1 cellular context compared by ENCODE assay signal in genomic region chr6:35687658-35688604, GRCh38.
TF ChIP-seq lines count a peak whose summit lies in the region.

No MANE protein-coding gene starts in this region.

TF ChIP-seq in HepG2, 621 proteins besides CTCF, POLR2A, EP300 and RAD21 (continued from another document and continues in another):
- TF ChIP-seq CENPT (CRISPR knock-in tag; IDR thresholded peaks at IDR 0.05; ENCODE audit: low read depth), result no peak
- TF ChIP-seq SMC3 (IDR thresholded peaks at IDR 0.05; ENCODE audit: low read length), result no peak
- TF ChIP-seq NCOA2 (CRISPR knock-in tag; IDR thresholded peaks at IDR 0.05), result no peak
- 0 out of 2 replicates have a peak, but pooled peaks have one; percentile 1 for TF ChIP-seq PATZ1 (CRISPR knock-in tag; IDR thresholded peaks at IDR 0.05)
- TF ChIP-seq ZNF232 (CRISPR knock-in tag; IDR thresholded peaks at IDR 0.05; ENCODE audit: borderline replicate concordance), result 0 out of 2 replicates have a peak, but pooled peaks have one; percentile 17
- peak; percentile 39; the same call in 1 of the 2 replicates for TF ChIP-seq TBX2 (CRISPR knock-in tag; IDR thresholded peaks at IDR 0.05; ENCODE audit: borderline replicate concordance)
- TF ChIP-seq ZNF275 (CRISPR knock-in tag; IDR thresholded peaks at IDR 0.05; ENCODE audit: borderline replicate concordance), result peak; percentile 28; the same call in 1 of the 2 replicates
- peak; percentile 51; the same call in 1 of the 2 replicates for TF ChIP-seq SIN3A (IDR thresholded peaks at IDR 0.05; ENCODE audit: borderline replicate concordance, low read depth, low read length)
- no peak for TF ChIP-seq U2AF1 (optimal IDR thresholded peaks at IDR 0.05; ENCODE audit: low read depth, low read length)
- TF ChIP-seq ZNF20 (CRISPR knock-in tag; IDR thresholded peaks at IDR 0.05), result no peak
- TF ChIP-seq ZUFSP (CRISPR knock-in tag; IDR thresholded peaks at IDR 0.05; ENCODE audit: borderline replicate concordance), result no peak
- 0 out of 2 replicates have a peak, but pooled peaks have one; percentile 41 for TF ChIP-seq NFKBIZ (CRISPR knock-in tag; IDR thresholded peaks at IDR 0.05)
- 0 out of 2 replicates have a peak, but pooled peaks have one; percentile 60 for TF ChIP-seq GTF3A (CRISPR knock-in tag; conservative IDR thresholded peaks at IDR 0.05)
- peak; percentile 66; the same call in 1 of the 2 replicates for TF ChIP-seq TERF1 (CRISPR knock-in tag; IDR thresholded peaks at IDR 0.05)
- TF ChIP-seq FOXJ3 (CRISPR knock-in tag; IDR thresholded peaks at IDR 0.05; ENCODE audit: borderline replicate concordance), result 0 out of 2 replicates have a peak, but pooled peaks have one; percentile 35
- TF ChIP-seq CHD4 (IDR thresholded peaks at IDR 0.05; ENCODE audit: borderline replicate concordance, low read length), result no peak
- TF ChIP-seq ZNF407 (CRISPR knock-in tag; IDR thresholded peaks at IDR 0.05; ENCODE audit: not compliant biosample characterization), result peak; percentile 58
- TF ChIP-seq ZNF724P (CRISPR knock-in tag; IDR thresholded peaks at IDR 0.05; ENCODE audit: borderline replicate concordance), result peak; percentile 56; the same call in 1 of the 2 replicates
- no peak for TF ChIP-seq ZNF282 (IDR thresholded peaks at IDR 0.05; ENCODE audit: partially characterized antibody)
- peak; percentile 11; the same call in 1 of the 2 replicates for TF ChIP-seq ZSCAN31 (CRISPR knock-in tag; IDR thresholded peaks at IDR 0.05; ENCODE audit: low read depth)
- TF ChIP-seq YY1 (IDR thresholded peaks at IDR 0.05; ENCODE audit: insufficient read depth, insufficient replicate concordance, low read depth, low read length), result no peak
- no peak for TF ChIP-seq ZNF75D (CRISPR knock-in tag; IDR thresholded peaks at IDR 0.05; ENCODE audit: borderline replicate concordance)
- TF ChIP-seq ZMYM4 (CRISPR knock-in tag; IDR thresholded peaks at IDR 0.05), result peak; percentile 46; the same call in 1 of the 2 replicates
- 0 out of 2 replicates have a peak, but pooled peaks have one; percentile 22 for TF ChIP-seq ISX (CRISPR knock-in tag; conservative IDR thresholded peaks at IDR 0.05)
- no peak for TF ChIP-seq CEBPB (IDR thresholded peaks at IDR 0.05; ENCODE audit: borderline replicate concordance, low read depth, low read length)
- TF ChIP-seq ZNF142 (CRISPR knock-in tag; IDR thresholded peaks at IDR 0.05), result no peak; the same call in none of the 2 replicates
- TF ChIP-seq ZNF672 (CRISPR knock-in tag; IDR thresholded peaks at IDR 0.05), result no peak
- peak; percentile 93 for TF ChIP-seq ZNF550 (CRISPR knock-in tag; IDR thresholded peaks at IDR 0.05; ENCODE audit: borderline replicate concordance)
- TF ChIP-seq ZNF580 (CRISPR knock-in tag; IDR thresholded peaks at IDR 0.05; ENCODE audit: borderline replicate concordance, low read depth), result 0 out of 2 replicates have a peak, but pooled peaks have one; percentile 40
- 0 out of 2 replicates have a peak, but pooled peaks have one; percentile 46 for TF ChIP-seq ZNF773 (CRISPR knock-in tag; IDR thresholded peaks at IDR 0.05; ENCODE audit: borderline replicate concordance)
- TF ChIP-seq TGIF2 (CRISPR knock-in tag; IDR thresholded peaks at IDR 0.05), result peak; percentile 46; the same call in 1 of the 2 replicates
- TF ChIP-seq ZSCAN29 (CRISPR knock-in tag; conservative IDR thresholded peaks at IDR 0.05), result peak; percentile 96
- 0 out of 2 replicates have a peak, but pooled peaks have one; percentile 57 for TF ChIP-seq NFATC3 (CRISPR knock-in tag; IDR thresholded peaks at IDR 0.05)
